9 cellular contexts compared by ENCODE assay signal in the genomic region with DNA sequence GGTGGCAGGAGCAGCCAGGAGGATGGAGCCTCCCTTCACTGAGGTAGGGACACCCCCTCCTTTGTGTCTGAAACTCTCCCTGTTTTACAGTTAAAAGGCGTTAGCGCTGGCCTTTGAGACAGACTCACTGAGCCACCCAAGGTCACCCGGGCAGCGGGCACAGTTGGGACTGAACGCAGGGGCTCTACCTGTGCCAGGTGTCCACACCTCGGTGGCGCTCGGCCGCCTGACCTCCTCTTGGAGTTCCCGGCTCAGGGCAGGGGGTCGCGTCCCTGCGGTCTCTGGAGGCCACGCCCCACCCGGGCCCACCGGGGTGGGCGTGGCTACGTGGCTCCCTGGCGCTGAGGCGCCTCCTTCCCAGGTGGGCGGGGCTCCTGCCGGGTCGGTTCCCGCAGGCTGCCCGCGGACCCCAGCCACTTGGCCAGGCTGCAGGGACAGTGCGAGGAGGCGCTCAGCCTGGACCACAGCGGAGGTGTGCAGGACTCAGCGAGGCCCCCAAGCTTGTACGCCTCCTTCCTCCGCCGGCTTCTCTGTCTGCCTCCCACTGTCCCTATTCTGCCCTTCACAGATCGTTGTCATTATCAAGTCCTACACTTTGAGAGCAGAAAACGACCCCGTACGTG. TPM values are rescaled to one million over a fixed set of nuclear protein-coding genes. Genes with fewer than 3 reads are reported as not detected.
DNase-seq lines count a peak whose midpoint lies in the region; ATAC-seq lines count a peak whose summit lies in the region.
"Had no signal": no experiment of that assay in that cellular context is flagged by ENCODE, and none has a peak within 500 bp of the region (broad histone marks: within the 10 kb centered on the region; RNA-seq: fewer than 3 reads in every experiment).

No MANE protein-coding gene starts in this region.

- no peak overlapping the region for H3K18ac ChIP-seq in mesenchymal stem cell (ENCODE audit: low read depth in 1 of 2, low read length in 2 of 2)

- H2BK15ac ChIP-seq in mesenchymal stem cell (ENCODE audit: low read depth, poor library complexity, severe bottlenecking), result no peak overlapping the region

- ATAC-seq in activated CD8-positive, alpha-beta memory T cell treated with anti-CD3 and anti-CD28 coated beads, Interleukin-2, amount 10 ng/mL, durations not matched to agents 7 days and 5 days, result peak; percentile 42
- peak; percentile 33 for ATAC-seq in stimulated activated effector memory CD8-positive, alpha-beta T cell treated with anti-CD3 and anti-CD28 coated beads, Interleukin-12 subunit alpha, Interleukin-12 subunit beta, amount 100 ng/mL, for 72 hours
- ATAC-seq in HG03520 (IDR thresholded peaks at IDR 0.05; ENCODE audit: unreplicated experiment), result no peak

- no peak overlapping the region for H2BK120ac ChIP-seq in mesenchymal stem cell (ENCODE audit: low read depth, low read length)

- CTCF ChIA-PET in activated CD8-positive, alpha-beta memory T cell treated with anti-CD3 and anti-CD28 coated beads, Interleukin-2, amount 10 ng/mL, durations not matched to agents 7 days and 5 days (lab: Charles Lee), result interaction anchor here (1.9 kb wide), 1 partner anchor 8 kb away, joined by 7 read pairs; no protein-coding TSS in a partner anchor

- peaks cover 68 to 72% of the 10 kb centered on the region in 2 experiments for H3K27me3 ChIP-seq in mesenchymal stem cell (ENCODE audit: control insufficient read depth in 1 of 2, insufficient read depth in 1 of 2, low read length in 2 of 2)

- no peaks in the 10 kb centered on the region for H3K79me1 ChIP-seq in mesenchymal stem cell (replicated peaks; ENCODE audit: low read length, poor library complexity, severe bottlenecking)

- no peak overlapping the region for H2AFZ ChIP-seq in mesenchymal stem cell (ENCODE audit: low read depth, low read length)

- H2BK12ac ChIP-seq in mesenchymal stem cell (ENCODE audit: low read length in 2 of 2), result no peak overlapping the region

- H3K4me3 ChIP-seq in mesenchymal stem cell (ENCODE audit: insufficient read depth in 1 of 2, low read depth in 1 of 2, low read length in 2 of 2), result peak overlapping the region in 1 of 2 experiments; percentile 56

- no peak overlapping the region for H3K4me2 ChIP-seq in mesenchymal stem cell (ENCODE audit: low read length, poor library complexity, severe bottlenecking)

- H2AK5ac ChIP-seq in mesenchymal stem cell (ENCODE audit: low read length, severe bottlenecking), result no peak overlapping the region

- H3K9me3 Mint-ChIP-seq in activated CD8-positive, alpha-beta memory T cell treated with anti-CD3 and anti-CD28 coated beads, Interleukin-2, amount 10 ng/mL, durations not matched to agents 7 days and 5 days (ENCODE audit: low read depth), result peaks cover 2% of the 10 kb centered on the region
- no peaks in the 10 kb centered on the region for H3K9me3 Mint-ChIP-seq in stimulated activated effector memory CD8-positive, alpha-beta T cell treated with anti-CD3 and anti-CD28 coated beads, Interleukin-12 subunit alpha, Interleukin-12 subunit beta, amount 100 ng/mL, for 72 hours

- DNase-seq in activated CD4-positive, CD25-positive, alpha-beta regulatory T cell treated with anti-CD3 and anti-CD28 coated beads, Interleukin-2, amount 50 U/mL, for 72 hours, result peak; percentile 30
- no peak for DNase-seq in activated CD4-positive, CD25-positive, alpha-beta regulatory T cell (lab: John Stamatoyannopoulos, UW)
- peak; percentile 37 for DNase-seq in activated CD8-positive, alpha-beta memory T cell treated with anti-CD3 and anti-CD28 coated beads, Interleukin-2, amount 10 ng/mL, durations not matched to agents 7 days and 5 days
- DNase-seq in iPS-NIHi7 (ENCODE audit: extremely low spot score) (peak; percentile 99), NCI-H1417 (lab: John Stamatoyannopoulos, UW) (no peak), mesenchymal stem cell (no peak)
- DNase-seq in stimulated activated effector memory CD8-positive, alpha-beta T cell treated with anti-CD3 and anti-CD28 coated beads, Interleukin-12 subunit alpha, Interleukin-12 subunit beta, amount 100 ng/mL, for 72 hours (ENCODE audit: low spot score in 2 of 2), result no peak

- H3K14ac ChIP-seq in mesenchymal stem cell (ENCODE audit: low read length in 2 of 2), result no peak overlapping the region

- H3K9ac ChIP-seq in mesenchymal stem cell (ENCODE audit: low read length), result no peak overlapping the region

- H3K36me3 Mint-ChIP-seq in activated CD8-positive, alpha-beta memory T cell treated with anti-CD3 and anti-CD28 coated beads, Interleukin-2, amount 10 ng/mL, durations not matched to agents 7 days and 5 days, result no peaks in the 10 kb centered on the region
- no peaks in the 10 kb centered on the region for H3K36me3 Mint-ChIP-seq in stimulated activated effector memory CD8-positive, alpha-beta T cell treated with anti-CD3 and anti-CD28 coated beads, Interleukin-12 subunit alpha, Interleukin-12 subunit beta, amount 100 ng/mL, for 72 hours

- H4K8ac ChIP-seq in mesenchymal stem cell (ENCODE audit: low read length), result no peak overlapping the region

- H3K27me3 Mint-ChIP-seq in activated CD8-positive, alpha-beta memory T cell treated with anti-CD3 and anti-CD28 coated beads, Interleukin-2, amount 10 ng/mL, durations not matched to agents 7 days and 5 days, result peaks cover 51% of the 10 kb centered on the region

- H3K9me3 ChIP-seq in mesenchymal stem cell (ENCODE audit: control insufficient read depth, low read length), result peaks cover 9% of the 10 kb centered on the region

- H3K27ac Mint-ChIP-seq in activated CD8-positive, alpha-beta memory T cell treated with anti-CD3 and anti-CD28 coated beads, Interleukin-2, amount 10 ng/mL, durations not matched to agents 7 days and 5 days, result no peak overlapping the region
- H3K27ac Mint-ChIP-seq in stimulated activated effector memory CD8-positive, alpha-beta T cell treated with anti-CD3 and anti-CD28 coated beads, Interleukin-12 subunit alpha, Interleukin-12 subunit beta, amount 100 ng/mL, for 72 hours, result no peak overlapping the region

- H3K4me1 Mint-ChIP-seq in activated CD8-positive, alpha-beta memory T cell treated with anti-CD3 and anti-CD28 coated beads, Interleukin-2, amount 10 ng/mL, durations not matched to agents 7 days and 5 days, result peaks cover 6% of the 10 kb centered on the region
- peaks cover 18% of the 10 kb centered on the region for H3K4me1 Mint-ChIP-seq in stimulated activated effector memory CD8-positive, alpha-beta T cell treated with anti-CD3 and anti-CD28 coated beads, Interleukin-12 subunit alpha, Interleukin-12 subunit beta, amount 100 ng/mL, for 72 hours

- no peaks in the 10 kb centered on the region for H3K36me3 ChIP-seq in mesenchymal stem cell (ENCODE audit: control insufficient read depth in 1 of 2, insufficient read depth in 2 of 2, low read depth in 1 of 2, low read length in 2 of 2)

- no peak overlapping the region for H3K4me3 Mint-ChIP-seq in activated CD8-positive, alpha-beta memory T cell treated with anti-CD3 and anti-CD28 coated beads, Interleukin-2, amount 10 ng/mL, durations not matched to agents 7 days and 5 days
- H3K4me3 Mint-ChIP-seq in stimulated activated effector memory CD8-positive, alpha-beta T cell treated with anti-CD3 and anti-CD28 coated beads, Interleukin-12 subunit alpha, Interleukin-12 subunit beta, amount 100 ng/mL, for 72 hours, result peak overlapping the region; percentile 60

- peaks cover 9% of the 10 kb centered on the region for H3K4me1 ChIP-seq in mesenchymal stem cell (ENCODE audit: control insufficient read depth, insufficient read depth, low read depth, low read length)

- H2BK5ac ChIP-seq in mesenchymal stem cell (ENCODE audit: low read depth, low read length, poor library complexity, severe bottlenecking), result no peak overlapping the region

- no peak overlapping the region for H3K27ac ChIP-seq in mesenchymal stem cell (ENCODE audit: low read length, poor library complexity, severe bottlenecking)

- peak overlapping the region in 1 of 2 experiments; percentile 53 for H3K23ac ChIP-seq in mesenchymal stem cell (ENCODE audit: low read length in 2 of 2)

- H4K91ac ChIP-seq in mesenchymal stem cell (ENCODE audit: low read length), result no peak overlapping the region

- no peak overlapping the region for H3K4ac ChIP-seq in mesenchymal stem cell (ENCODE audit: low read depth in 1 of 2, low read length in 2 of 2)

- WGBS in mesenchymal stem cell, result 3% methylated on average over 37 of the region's 37 CpGs

RNA-seq across cellular contexts. Expression of gene LEP, which starts 39.9 kb away (rescaled TPM):
- not detected for total RNA-seq in activated CD8-positive, alpha-beta memory T cell treated with anti-CD3 and anti-CD28 coated beads, Interleukin-2, amount 10 ng/mL, durations not matched to agents 7 days and 5 days
- polyA plus RNA-seq in mesenchymal stem cell (2013, experiment 1 of 2), result not detected
- not detected for polyA plus RNA-seq in mesenchymal stem cell (2013, experiment 2 of 2)
- total RNA-seq: dermis microvascular lymphatic vessel endothelial cell had no signal

Comparison
In these comparisons a context has a peak if more than half of its experiments do, and no peak if none do; other contexts are left out.
1. DNase-seq: peak in activated CD4-positive, CD25-positive, alpha-beta regulatory T cell treated with anti-CD3 and anti-CD28 coated beads, Interleukin-2, amount 50 U/mL, for 72 hours (single experiment), activated CD8-positive, alpha-beta memory T cell treated with anti-CD3 and anti-CD28 coated beads, Interleukin-2, amount 10 ng/mL, durations not matched to agents 7 days and 5 days (single experiment) and iPS-NIHi7 (single experiment); none in activated CD4-positive, CD25-positive, alpha-beta regulatory T cell (0 of 4), stimulated activated effector memory CD8-positive, alpha-beta T cell treated with anti-CD3 and anti-CD28 coated beads, Interleukin-12 subunit alpha, Interleukin-12 subunit beta, amount 100 ng/mL, for 72 hours (0 of 2), NCI-H1417 (0 of 3) and mesenchymal stem cell (single experiment).